In genomic region chr4:167233523-167234387, GRCh38 we compare ENCODE assay signal across 7 cellular contexts. TPM values are rescaled to one million over a fixed set of nuclear protein-coding genes. Genes with fewer than 3 reads are reported as not detected.
A peak's percentile ranks its signal among the peaks of the same experiment; 100 is the strongest.
DNase-seq lines count a peak whose midpoint lies in the region; ATAC-seq and TF ChIP-seq lines count a peak whose summit lies in the region.

No MANE protein-coding gene starts in this region.

- H3K36me3 ChIP-seq in adipocyte (ENCODE audit: control insufficient read depth, insufficient read depth, low read length, severe bottlenecking) = no peaks in the 10 kb centered on the region
- no peaks in the 10 kb centered on the region for H3K36me3 ChIP-seq in iPS-18a (ENCODE audit: control insufficient read depth, low read depth, low read length)
- H3K36me3 ChIP-seq in spleen = no peaks in the 10 kb centered on the region

- H3K4me1 ChIP-seq in adipocyte (ENCODE audit: control insufficient read depth, insufficient read depth, low read length) (no peaks in the 10 kb centered on the region), iPS-18a (ENCODE audit: control insufficient read depth, low read depth, low read length) (peaks cover 4% of the 10 kb centered on the region), spleen (peaks cover 0 to 16% (median 4%) of the 10 kb centered on the region in 6 donors)

- H3K27ac ChIP-seq in iPS-18a (ENCODE audit: low read length) (no peak overlapping the region), spleen (no peak overlapping the region)

- ATAC-seq in GM18907 (IDR thresholded peaks at IDR 0.05; ENCODE audit: unreplicated experiment) (peak; percentile 78), HG03432 (IDR thresholded peaks at IDR 0.05; ENCODE audit: unreplicated experiment) (peak; percentile 83), GM19455 (IDR thresholded peaks at IDR 0.05; ENCODE audit: unreplicated experiment) (no peak), GM21447 (IDR thresholded peaks at IDR 0.05; ENCODE audit: unreplicated experiment) (no peak)

- DNase-seq in adipocyte (ENCODE audit: low read depth) = peak; percentile 45
- no peak for DNase-seq in spleen

- H3K9me3 ChIP-seq in adipocyte (ENCODE audit: control insufficient read depth, low read length) (no peaks in the 10 kb centered on the region), iPS-18a (ENCODE audit: control insufficient read depth, low read depth, low read length) (no peaks in the 10 kb centered on the region), spleen (no peaks in the 10 kb centered on the region)

- WGBS in spleen, 5 donors = 4 to 11% (median 5%) methylated on average over 39 to 47 of the region's 47 CpGs

- H3K27me3 ChIP-seq in adipocyte (replicated peaks; ENCODE audit: control insufficient read depth, insufficient read depth, low read length) (peaks cover 46% of the 10 kb centered on the region), iPS-18a (ENCODE audit: control insufficient read depth, insufficient read depth, low read length) (peaks cover 41% of the 10 kb centered on the region), spleen (replicated peaks in 1 of 7) (peaks cover 0 to 54% (median 21%) of the 10 kb centered on the region in 7 donors)

- no peak for TF ChIP-seq CTCF in spleen (IDR thresholded peaks at IDR 0.05 in 8 of 11, conservative IDR thresholded peaks at IDR 0.05 in 3 of 11)

- intact Hi-C loops in spleen (cut with DNase I; ENCODE audit: low total_unique reads) = no loop called here

- H3K4me3 ChIP-seq in adipocyte (ENCODE audit: low read length) = peak overlapping the region; percentile 67
- peak overlapping the region; percentile 89 for H3K4me3 ChIP-seq in iPS-18a (ENCODE audit: low read length)
- H3K4me3 ChIP-seq in spleen = peak overlapping the region; percentile 2 to 68 (median 28)

- TF ChIP-seq POLR2A in spleen (IDR thresholded peaks at IDR 0.05) = no peak

- H3K9ac ChIP-seq in adipocyte (ENCODE audit: low read length) = no peak overlapping the region
- peak overlapping the region; percentile 22 for H3K9ac ChIP-seq in iPS-18a (ENCODE audit: low read length)

RNA-seq across cellular contexts. Expression of gene SPOCK3, which starts 0.5 kb away (rescaled TPM):
- 1 to 10 TPM in 1 of 7 donors, under 1 TPM in 2, not detected in 4; 0.51 to 1.2 (median 0.82) TPM for total RNA-seq in spleen
- under 1 TPM in 2 of 3 donors, not detected in 1; 0.06 TPM for polyA plus RNA-seq in spleen

Comparison
In these comparisons a context has a peak if more than half of its experiments do, and no peak if none do; other contexts are left out.
1. ATAC-seq: peak in GM18907 (single experiment) and HG03432 (single experiment); none in GM19455 (single experiment) and GM21447 (single experiment).
2. H3K4me3 ChIP-seq: peak in every context shown above with its lines; median percentile 89 in iPS-18a; 67 in adipocyte; 28 in spleen.